28 cellular contexts compared by ENCODE assay signal in the genomic region with DNA sequence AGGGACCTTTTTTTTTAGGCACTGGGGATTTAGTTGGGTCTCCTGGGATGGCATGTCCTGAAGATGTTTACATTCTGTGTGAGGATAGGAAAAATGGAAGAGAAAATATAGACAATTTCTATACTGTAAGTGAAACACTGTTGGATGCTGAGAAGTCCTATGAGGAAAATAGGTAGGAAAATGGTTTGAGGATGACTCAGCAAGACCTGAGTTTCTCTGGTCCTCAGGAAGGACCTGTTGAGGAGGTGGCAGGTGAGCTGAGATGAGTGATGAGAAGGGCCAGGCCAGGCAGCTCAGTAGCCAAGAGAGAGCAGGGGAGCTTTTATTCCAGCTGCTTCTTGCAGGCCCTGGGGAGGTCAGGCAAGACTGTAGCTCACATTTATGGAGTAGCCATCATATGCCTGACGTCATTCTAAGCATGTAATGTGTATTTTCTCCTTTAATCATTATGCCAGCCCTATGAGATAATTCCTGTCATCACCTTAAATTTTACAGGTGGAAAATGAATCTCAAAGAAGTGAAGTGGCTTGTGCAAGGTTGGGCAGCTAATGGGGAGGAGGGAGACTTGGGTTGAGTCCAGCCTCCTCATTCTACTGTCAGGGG. TPM values are rescaled to one million over a fixed set of nuclear protein-coding genes. Genes with fewer than 3 reads are reported as not detected.
"Had no signal": no experiment of that assay in that cellular context is flagged by ENCODE, and none has a peak within 500 bp of the region (broad histone marks: within the 10 kb centered on the region; RNA-seq: fewer than 3 reads in every experiment).

No MANE protein-coding gene starts in this region.

- H3K36me3 ChIP-seq: breast epithelium, MG63 had no signal

- H3K36me3 Mint-ChIP-seq: activated CD4-positive, alpha-beta memory T cell treated with anti-CD3 and anti-CD28 coated beads for 36 hours; activated naive CD4-positive, alpha-beta T cell treated with anti-CD3 and anti-CD28 coated beads, Interleukin-2, amount 10 ng/mL, durations not matched to agents 7 days and 5 days; activated naive CD8-positive, alpha-beta T cell treated with anti-CD3 and anti-CD28 coated beads, Interleukin-2, amount 10 ng/mL, durations not matched to agents 7 days and 5 days had no signal

- H3K27me3 ChIP-seq: breast epithelium, MG63 had no signal

- H3K4me3 Mint-ChIP-seq: activated CD4-positive, alpha-beta memory T cell treated with anti-CD3 and anti-CD28 coated beads for 36 hours; activated CD4-positive, alpha-beta T cell treated with anti-CD3 and anti-CD28 coated beads, Interleukin-2, amount 10 ng/mL, durations not matched to agents 24 days and 14 days; activated naive CD4-positive, alpha-beta T cell treated with anti-CD3 and anti-CD28 coated beads, Interleukin-2, amount 10 ng/mL, durations not matched to agents 7 days and 5 days; activated naive CD8-positive, alpha-beta T cell treated with anti-CD3 and anti-CD28 coated beads, Interleukin-2, amount 10 ng/mL, durations not matched to agents 7 days and 5 days; activated T-cell treated with anti-CD3 and anti-CD28 coated beads, Interleukin-2, amount 50 U/mL, for 4 hours; T-helper 1 cell treated with Interleukin-12 subunit alpha and Interleukin-12 subunit beta and Interleukin-4 antibody, amounts not matched to agents 30 μg/mL and 1 μg/mL, for 36 hours had no signal

- H3K4me2 ChIP-seq: PC-9 had no signal

- H3K9me3 Mint-ChIP-seq: activated CD4-positive, alpha-beta memory T cell treated with anti-CD3 and anti-CD28 coated beads for 36 hours; activated CD4-positive, alpha-beta T cell treated with anti-CD3 and anti-CD28 coated beads, Interleukin-2, amount 10 ng/mL, durations not matched to agents 24 days and 14 days; activated naive CD4-positive, alpha-beta T cell treated with anti-CD3 and anti-CD28 coated beads, Interleukin-2, amount 10 ng/mL, durations not matched to agents 7 days and 5 days; activated naive CD8-positive, alpha-beta T cell treated with anti-CD3 and anti-CD28 coated beads, Interleukin-2, amount 10 ng/mL, durations not matched to agents 7 days and 5 days; activated T-cell treated with anti-CD3 and anti-CD28 coated beads, Interleukin-2, amount 50 U/mL, for 4 hours; T-helper 1 cell treated with Interleukin-12 subunit alpha and Interleukin-12 subunit beta and Interleukin-4 antibody, amounts not matched to agents 30 μg/mL and 1 μg/mL, for 36 hours had no signal

- H2AFZ ChIP-seq: PC-9 had no signal

- H3K4me1 ChIP-seq: breast epithelium had no signal

- H3K4me3 ChIP-seq: breast epithelium, MG63, PC-9 had no signal

- H3K9me3 ChIP-seq: breast epithelium, MG63 had no signal

- H3K27ac ChIP-seq: breast epithelium, PC-9 had no signal

- DNase-seq: activated CD4-positive, alpha-beta memory T cell treated with anti-CD3 and anti-CD28 coated beads for 36 hours; activated CD4-positive, alpha-beta T cell treated with anti-CD3 and anti-CD28 coated beads, Interleukin-2, amount 10 ng/mL, durations not matched to agents 24 days and 14 days; activated CD4-positive, CD25-positive, alpha-beta regulatory T cell treated with anti-CD3 and anti-CD28 coated beads, Interleukin-2, amount 50 U/mL, for 72 hours; activated CD8-positive, alpha-beta memory T cell treated with anti-CD3 and anti-CD28 coated beads for 24 hours; activated gamma-delta T cell treated with Interleukin-2 at 50 U/mL for 16 hours; activated naive CD4-positive, alpha-beta T cell treated with anti-CD3 and anti-CD28 coated beads, Interleukin-2, amount 10 ng/mL, durations not matched to agents 7 days and 5 days; activated naive CD8-positive, alpha-beta T cell treated with anti-CD3 and anti-CD28 coated beads, Interleukin-2, amount 10 ng/mL, durations not matched to agents 7 days and 5 days; activated T-cell treated with anti-CD3 and anti-CD28 coated beads, Interleukin-2, amount 50 U/mL, for 4 hours; caudate nucleus; MG63; MV-4-11; NCI-H1092 treated with DMSO at 0.1 percent for 48 hours; NCI-H1417 treated with DMSO at 0.1 percent for 48 hours; NCI-H1694; NCI-H2029; NCI-H2107; NCI-H2171 treated with DMSO at 0.1 percent for 48 hours; NCI-H226; NCI-H526 treated with DMSO at 0.1 percent for 48 hours; NCI-H82; PC-9; SHP77 treated with DMSO at 0.1 percent for 48 hours had no signal

- H3K27me3 Mint-ChIP-seq: activated CD4-positive, alpha-beta memory T cell treated with anti-CD3 and anti-CD28 coated beads for 36 hours had no signal

- H3K27ac Mint-ChIP-seq: activated CD4-positive, alpha-beta memory T cell treated with anti-CD3 and anti-CD28 coated beads for 36 hours; activated CD4-positive, alpha-beta T cell treated with anti-CD3 and anti-CD28 coated beads, Interleukin-2, amount 10 ng/mL, durations not matched to agents 24 days and 14 days; activated naive CD4-positive, alpha-beta T cell treated with anti-CD3 and anti-CD28 coated beads, Interleukin-2, amount 10 ng/mL, durations not matched to agents 7 days and 5 days; activated naive CD8-positive, alpha-beta T cell treated with anti-CD3 and anti-CD28 coated beads, Interleukin-2, amount 10 ng/mL, durations not matched to agents 7 days and 5 days; T-helper 1 cell treated with Interleukin-12 subunit alpha and Interleukin-12 subunit beta and Interleukin-4 antibody, amounts not matched to agents 30 μg/mL and 1 μg/mL, for 36 hours had no signal

- ATAC-seq: activated T-cell treated with anti-CD3 and anti-CD28 coated beads, Interleukin-2, amount 50 U/mL, for 4 hours had no signal

- H3K4me1 Mint-ChIP-seq: activated CD4-positive, alpha-beta T cell treated with anti-CD3 and anti-CD28 coated beads, Interleukin-2, amount 10 ng/mL, durations not matched to agents 24 days and 14 days; activated naive CD4-positive, alpha-beta T cell treated with anti-CD3 and anti-CD28 coated beads, Interleukin-2, amount 10 ng/mL, durations not matched to agents 7 days and 5 days; activated naive CD8-positive, alpha-beta T cell treated with anti-CD3 and anti-CD28 coated beads, Interleukin-2, amount 10 ng/mL, durations not matched to agents 7 days and 5 days had no signal

RNA-seq across cellular contexts. Expression of a gene that starts 19.1 kb away (rescaled TPM):
- total RNA-seq: activated CD4-positive, alpha-beta memory T cell treated with anti-CD3 and anti-CD28 coated beads for 36 hours; activated CD4-positive, alpha-beta T cell treated with anti-CD3 and anti-CD28 coated beads, Interleukin-2, amount 10 ng/mL, durations not matched to agents 24 days and 14 days; activated T-cell treated with anti-CD3 and anti-CD28 coated beads, Interleukin-2, amount 50 U/mL, for 4 hours; aorta; breast epithelium; cerebellum; NCI-H460; PC-9; SK-MEL-5 had no signal
- polyA plus RNA-seq: aorta had no signal
